ENCODE assay signal across 15 cellular contexts in genomic region chrX:154672084-154672483, GRCh38. TPM values are rescaled to one million over a fixed set of nuclear protein-coding genes. Genes with fewer than 3 reads are reported as not detected.
"Had no signal": no experiment of that assay in that cellular context is flagged by ENCODE, and none has a peak within 500 bp of the region (broad histone marks: within the 10 kb centered on the region; RNA-seq: fewer than 3 reads in every experiment).

No MANE protein-coding gene starts in this region.

RNA-seq across cellular contexts. Expression of gene CTAG2, which starts 18.7 kb away (rescaled TPM):
- total RNA-seq: stomach, subcutaneous adipose tissue, suprapubic skin, temporal lobe, thoracic aorta, thyroid gland, tibial nerve, transverse colon, upper lobe of left lung, upper lobe of right lung, ureter, urinary bladder, uterus, vagina had no signal
- polyA plus RNA-seq: urinary bladder had no signal

RNA-seq across cellular contexts. Expression of gene CTAG1B, which starts 53.0 kb away (rescaled TPM):
- total RNA-seq: stomach, subcutaneous adipose tissue, suprapubic skin, temporal lobe, thoracic aorta, thyroid gland, tibial nerve, transverse colon, upper lobe of left lung, upper lobe of right lung, ureter, urinary bladder, vagina had no signal
- polyA plus RNA-seq: stomach, thymus, urinary bladder had no signal
